In genomic region chr2:155145758-155146229, GRCh38 we compare ENCODE assay signal across 10 cellular contexts.
DNase-seq lines count a peak whose midpoint lies in the region; ATAC-seq, FAIRE-seq and TF ChIP-seq lines count a peak whose summit lies in the region.
"Had no signal": no experiment of that assay in that cellular context is flagged by ENCODE, and none has a peak within 500 bp of the region (broad histone marks: within the 10 kb centered on the region; RNA-seq: fewer than 3 reads in every experiment).

No MANE protein-coding gene starts in this region.

- peak; percentile 85 for FAIRE-seq in D721Med (lab: Jason Lieb, UNC)

- H3K27ac Mint-ChIP-seq in naive thymus-derived CD8-positive, alpha-beta T cell, result no peak overlapping the region
- H3K27ac Mint-ChIP-seq in CD14-positive monocyte, result no peak overlapping the region
- H3K27ac Mint-ChIP-seq: activated CD4-positive, alpha-beta memory T cell treated with anti-CD3 and anti-CD28 coated beads, Interleukin-2, amount 10 ng/mL, durations not matched to agents 7 days and 5 days had no signal

- DNase-seq in D721Med (ENCODE audit: insufficient read length, low spot score), result no peak
- DNase-seq in NCI-H2081 treated with DMSO at 0.1 percent for 48 hours (lab: John Stamatoyannopoulos, UW), result peak; percentile 85
- no peak for DNase-seq in NCI-H187 treated with DMSO at 0.1 percent for 48 hours (lab: John Stamatoyannopoulos, UW)
- no peak for DNase-seq in naive thymus-derived CD8-positive, alpha-beta T cell
- DNase-seq in HK-2 (ENCODE audit: unreplicated experiment), result no peak
- no peak for DNase-seq in CD14-positive monocyte (ENCODE audit: low spot score)
- DNase-seq: activated CD4-positive, alpha-beta memory T cell treated with anti-CD3 and anti-CD28 coated beads, Interleukin-2, amount 10 ng/mL, durations not matched to agents 7 days and 5 days had no signal

- ATAC-seq in GM19351 (IDR thresholded peaks at IDR 0.05; ENCODE audit: unreplicated experiment), result peak; percentile 95
- peak; percentile 98 for ATAC-seq in HG02970 (IDR thresholded peaks at IDR 0.05; ENCODE audit: low FRiP score, unreplicated experiment)
- ATAC-seq in naive thymus-derived CD8-positive, alpha-beta T cell, result no peak

- H3K9me3 Mint-ChIP-seq in naive thymus-derived CD8-positive, alpha-beta T cell, result no peaks in the 10 kb centered on the region
- peaks cover 0 to 4% (median 0%) of the 10 kb centered on the region in 7 donors for H3K9me3 Mint-ChIP-seq in CD14-positive monocyte

- H3K27me3 Mint-ChIP-seq in naive thymus-derived CD8-positive, alpha-beta T cell, result no peaks in the 10 kb centered on the region
- H3K27me3 Mint-ChIP-seq in CD14-positive monocyte (ENCODE audit: low read depth in 3 of 3), result no peaks in the 10 kb centered on the region
- H3K27me3 Mint-ChIP-seq: activated CD4-positive, alpha-beta memory T cell treated with anti-CD3 and anti-CD28 coated beads, Interleukin-2, amount 10 ng/mL, durations not matched to agents 7 days and 5 days; central memory CD8-positive, alpha-beta T cell had no signal

- TF ChIP-seq CTCF in D721Med (IDR thresholded peaks at IDR 0.05; ENCODE audit: insufficient read depth, missing control alignments), result no peak
- TF ChIP-seq CTCF in CD14-positive monocyte (IDR thresholded peaks at IDR 0.05), result no peak

- POLR2A ChIA-PET in naive thymus-derived CD8-positive, alpha-beta T cell (lab: Charles Lee), result no interaction called here

- H3K4me1 Mint-ChIP-seq in naive thymus-derived CD8-positive, alpha-beta T cell, result no peaks in the 10 kb centered on the region
- no peaks in the 10 kb centered on the region for H3K4me1 Mint-ChIP-seq in CD14-positive monocyte
- H3K4me1 Mint-ChIP-seq: activated CD4-positive, alpha-beta memory T cell treated with anti-CD3 and anti-CD28 coated beads, Interleukin-2, amount 10 ng/mL, durations not matched to agents 7 days and 5 days; central memory CD8-positive, alpha-beta T cell had no signal

- H3K36me3 Mint-ChIP-seq in naive thymus-derived CD8-positive, alpha-beta T cell, result no peaks in the 10 kb centered on the region
- H3K36me3 Mint-ChIP-seq in CD14-positive monocyte, result no peaks in the 10 kb centered on the region

- no peak overlapping the region for H3K4me3 Mint-ChIP-seq in naive thymus-derived CD8-positive, alpha-beta T cell
- H3K4me3 Mint-ChIP-seq in CD14-positive monocyte, result no peak overlapping the region
- H3K4me3 Mint-ChIP-seq: activated CD4-positive, alpha-beta memory T cell treated with anti-CD3 and anti-CD28 coated beads, Interleukin-2, amount 10 ng/mL, durations not matched to agents 7 days and 5 days; central memory CD8-positive, alpha-beta T cell had no signal

- intact Hi-C loops in CD14-positive monocyte (cut with micrococcal nuclease), result no loop called here

Comparison
In these comparisons a context has a peak if more than half of its experiments do, and no peak if none do; other contexts are left out.
1. ATAC-seq: peak in GM19351 (single experiment) and HG02970 (single experiment); none in naive thymus-derived CD8-positive, alpha-beta T cell (0 of 2).